ENCODE assay signal across 10 cellular contexts in the genomic region with DNA sequence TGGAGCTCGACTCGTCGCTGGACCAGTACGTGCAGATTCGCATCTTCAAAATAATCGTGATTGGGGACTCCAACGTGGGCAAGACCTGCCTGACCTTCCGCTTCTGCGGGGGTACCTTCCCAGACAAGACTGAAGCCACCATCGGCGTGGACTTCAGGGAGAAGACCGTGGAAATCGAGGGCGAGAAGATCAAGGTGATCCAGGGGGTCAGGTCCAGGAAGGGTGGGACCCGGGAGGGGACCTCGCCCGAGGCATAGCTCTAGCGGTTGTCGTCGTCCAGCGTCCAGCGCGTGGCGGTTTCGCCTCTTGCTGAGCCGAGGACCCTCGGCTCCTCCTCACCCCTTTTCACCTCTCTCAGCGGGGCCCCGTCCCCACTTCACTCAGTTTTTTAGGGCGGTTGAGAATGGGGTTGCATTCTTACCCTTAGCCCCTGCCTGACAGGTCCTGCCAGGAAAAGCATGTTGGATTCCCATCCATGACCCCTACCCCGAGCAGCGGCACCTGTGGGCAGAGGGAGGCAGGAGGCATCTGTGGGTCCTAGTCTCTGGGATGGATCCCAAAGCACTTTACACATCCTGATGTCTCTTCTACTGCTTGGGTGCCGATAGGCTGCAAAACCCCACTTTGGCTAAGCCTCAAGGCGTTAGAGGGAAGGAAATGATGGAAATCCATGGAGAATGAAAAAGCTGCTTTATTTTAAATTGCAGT. TPM values are rescaled to one million over a fixed set of nuclear protein-coding genes. Genes with fewer than 3 reads are reported as not detected.
DNase-seq lines count a peak whose midpoint lies in the region; FAIRE-seq and TF ChIP-seq lines count a peak whose summit lies in the region.
"Had no signal": no experiment of that assay in that cellular context is flagged by ENCODE, and none has a peak within 500 bp of the region (broad histone marks: within the 10 kb centered on the region; RNA-seq: fewer than 3 reads in every experiment).

No MANE protein-coding gene starts in this region.

- WGBS in hepatocyte (ENCODE audit: low lambda C conversion rate, missing lambda C conversion rate) = 50% methylated on average over 34 of the region's 34 CpGs
- WGBS in small intestine, 3 donors = 14 to 47% (median 38%) methylated on average over 15 to 34 of the region's 34 CpGs

- H3K27ac ChIP-seq in hepatocyte (peak overlapping the region; percentile 34), small intestine (ENCODE audit: low read depth in 1 of 2, low read length in 1 of 2) (peak overlapping the region in 1 of 2 donors; percentile 89)

- H3K36me3 Mint-ChIP-seq in T-helper 1 cell treated with Interleukin-12 subunit alpha and Interleukin-12 subunit beta and Interleukin-4 antibody, amounts not matched to agents 30 μg/mL and 1 μg/mL, for 36 hours (ENCODE audit: low read depth) = peaks cover 6% of the 10 kb centered on the region

- peak overlapping the region; percentile 91 for H3K4me3 Mint-ChIP-seq in T-helper 1 cell treated with Interleukin-12 subunit alpha and Interleukin-12 subunit beta and Interleukin-4 antibody, amounts not matched to agents 30 μg/mL and 1 μg/mL, for 36 hours

- H3K79me2 ChIP-seq in hepatocyte = no peaks in the 10 kb centered on the region

- TF ChIP-seq CTCF in hepatocyte (IDR thresholded peaks at IDR 0.05; ENCODE audit: poor library complexity) (no peak), GM10266 (IDR thresholded peaks at IDR 0.05; ENCODE audit: control insufficient read depth, insufficient read depth, low read depth, missing control alignments) (no peak)

- H3K9me3 ChIP-seq in hepatocyte (ENCODE audit: low read depth) (no peaks in the 10 kb centered on the region), small intestine (ENCODE audit: control insufficient read depth, low read depth) (no peaks in the 10 kb centered on the region)

- no peaks in the 10 kb centered on the region for H3K9me2 ChIP-seq in hepatocyte (replicated peaks; ENCODE audit: insufficient read depth)

- peak overlapping the region; percentile 91 for H3K27ac Mint-ChIP-seq in T-helper 1 cell treated with Interleukin-12 subunit alpha and Interleukin-12 subunit beta and Interleukin-4 antibody, amounts not matched to agents 30 μg/mL and 1 μg/mL, for 36 hours

- H3K27me3 ChIP-seq in hepatocyte = peaks cover 8% of the 10 kb centered on the region
- H3K27me3 ChIP-seq in small intestine (ENCODE audit: control insufficient read depth in 2 of 2, insufficient read depth in 2 of 2, low read length in 2 of 2) = no peaks in the 10 kb centered on the region

- no peak overlapping the region for H2AFZ ChIP-seq in hepatocyte

- H3K9me3 Mint-ChIP-seq in T-helper 1 cell treated with Interleukin-12 subunit alpha and Interleukin-12 subunit beta and Interleukin-4 antibody, amounts not matched to agents 30 μg/mL and 1 μg/mL, for 36 hours = no peaks in the 10 kb centered on the region

- H3K4me1 ChIP-seq in hepatocyte (ENCODE audit: insufficient read depth) (no peaks in the 10 kb centered on the region), small intestine (ENCODE audit: control insufficient read depth in 2 of 2, insufficient read depth in 1 of 2, low read depth in 1 of 2, low read length in 1 of 2) (no peaks in the 10 kb centered on the region)

- H3K4me3 ChIP-seq in hepatocyte = peak overlapping the region; percentile 10
- peak overlapping the region; percentile 46 for H3K4me3 ChIP-seq in small intestine (ENCODE audit: low read depth in 1 of 2, low read length in 2 of 2)

- H3K27me3 Mint-ChIP-seq in T-helper 1 cell treated with Interleukin-12 subunit alpha and Interleukin-12 subunit beta and Interleukin-4 antibody, amounts not matched to agents 30 μg/mL and 1 μg/mL, for 36 hours (ENCODE audit: low read depth) = no peaks in the 10 kb centered on the region

- no peak for FAIRE-seq in small intestine (lab: Jason Lieb, UNC)
- FAIRE-seq: A204.1, islet of Langerhans had no signal

- DNase-seq in NCI-H1092 treated with DMSO at 0.1 percent for 48 hours (lab: John Stamatoyannopoulos, UW) (peak; percentile 39), NCI-H1092 (lab: John Stamatoyannopoulos, UW) (no peak), hepatocyte (ENCODE audit: low spot score) (no peak), small intestine (no peak), NCI-H2107 treated with DMSO at 0.1 percent for 48 hours (lab: John Stamatoyannopoulos, UW; ENCODE audit: unreplicated experiment) (no peak), NCI-H774 (lab: John Stamatoyannopoulos, UW) (no peak), GM10266 (ENCODE audit: extremely low spot score) (no peak)

- peak overlapping the region; percentile 92 for H3K4me2 ChIP-seq in hepatocyte

- no peaks in the 10 kb centered on the region for H4K20me1 ChIP-seq in hepatocyte (ENCODE audit: insufficient read depth, poor library complexity, severe bottlenecking)

- H3K4me1 Mint-ChIP-seq in T-helper 1 cell treated with Interleukin-12 subunit alpha and Interleukin-12 subunit beta and Interleukin-4 antibody, amounts not matched to agents 30 μg/mL and 1 μg/mL, for 36 hours (ENCODE audit: low read depth) = peaks cover 29% of the 10 kb centered on the region

- H3K36me3 ChIP-seq in hepatocyte (replicated peaks; ENCODE audit: insufficient read depth, low read depth) = no peaks in the 10 kb centered on the region
- no peaks in the 10 kb centered on the region for H3K36me3 ChIP-seq in small intestine (ENCODE audit: control insufficient read depth in 2 of 2, insufficient read depth in 2 of 2, low read length in 2 of 2)

RNA-seq across cellular contexts. Expression of gene RAB33A, which starts 0.5 kb away (rescaled TPM):
- total RNA-seq in hepatocyte = 2.8 and 3.0 TPM in 2 replicates
- 7.7 and 11.2 TPM in 2 replicates for polyA plus RNA-seq in hepatocyte
- polyA plus RNA-seq in small intestine = 1 to 10 TPM in 2 of 3 donors, under 1 TPM in 1; 0.79 to 1.1 (median 1.1) TPM

RNA-seq across cellular contexts. Expression of gene AIFM1, which starts 6.6 kb away (rescaled TPM):
- total RNA-seq in hepatocyte = 54.9 and 60.0 TPM in 2 replicates
- polyA plus RNA-seq in hepatocyte (65.2 and 70.8 TPM in 2 replicates), small intestine (10 to 100 TPM; 50.3 to 92.6 (median 60.9) TPM)
